21 cellular contexts compared by ENCODE assay signal in the genomic region with DNA sequence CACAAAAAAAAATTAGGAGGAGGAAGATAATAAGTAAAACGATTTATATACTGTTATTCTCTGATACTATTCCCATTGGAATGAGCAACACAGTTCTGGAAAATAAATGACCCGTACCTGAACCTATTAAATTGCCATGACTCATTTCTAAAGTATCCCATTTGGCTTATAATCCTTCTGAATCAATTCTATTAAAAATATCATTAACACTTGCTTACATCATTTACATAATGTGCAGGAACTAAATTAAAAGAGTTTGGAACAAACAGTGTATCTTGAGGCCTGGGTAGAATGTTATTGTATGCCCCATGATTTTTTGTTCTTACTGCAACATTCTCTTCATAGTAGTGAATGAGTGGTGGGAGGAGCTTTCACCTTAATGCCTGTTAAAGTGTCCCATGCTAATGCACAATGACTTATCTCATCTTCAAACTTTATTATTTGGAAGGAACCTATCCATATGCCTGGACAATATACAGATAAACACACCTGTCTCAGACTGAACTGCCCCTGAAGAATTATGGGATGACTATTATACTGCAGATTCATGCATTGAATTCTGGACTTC.
DNase-seq lines count a peak whose midpoint lies in the region; ATAC-seq, FAIRE-seq and TF ChIP-seq lines count a peak whose summit lies in the region.
"Had no signal": no experiment of that assay in that cellular context is flagged by ENCODE, and none has a peak within 500 bp of the region (broad histone marks: within the 10 kb centered on the region; RNA-seq: fewer than 3 reads in every experiment).

No MANE protein-coding gene starts in this region.

- no peaks in the 10 kb centered on the region for H3K36me3 Mint-ChIP-seq in CD4-positive, CD25-positive, alpha-beta regulatory T cell
- H3K36me3 Mint-ChIP-seq: naive thymus-derived CD8-positive, alpha-beta T cell had no signal

- peak overlapping the region in 2 of 3 donors; percentile 11 to 68 for H3K27ac Mint-ChIP-seq in CD4-positive, CD25-positive, alpha-beta regulatory T cell

- ATAC-seq in CD4-positive, CD25-positive, alpha-beta regulatory T cell (ENCODE audit: low read depth in 2 of 2): no peak
- ATAC-seq in RWPE2 (ENCODE audit: low read depth) (peak; percentile 72; the same call in 2 of the 3 replicates), upper lobe of right lung (no peak), GM19324 (IDR thresholded peaks at IDR 0.05; ENCODE audit: low FRiP score, unreplicated experiment) (no peak)
- ATAC-seq: left lobe of liver; naive thymus-derived CD8-positive, alpha-beta T cell had no signal

- no peaks in the 10 kb centered on the region for H3K27me3 ChIP-seq in CD4-positive, CD25-positive, alpha-beta regulatory T cell (ENCODE audit: control insufficient read depth, insufficient read depth, low read length)
- H3K27me3 ChIP-seq in RWPE2 (ENCODE audit: insufficient read depth, poor library complexity, severe bottlenecking) (no peaks in the 10 kb centered on the region), bronchial epithelial cell (ENCODE audit: control insufficient read depth, insufficient read depth, low read length) (no peaks in the 10 kb centered on the region), upper lobe of right lung (no peaks in the 10 kb centered on the region)
- H3K27me3 ChIP-seq: ovary, SJCRH30, tibial artery had no signal

- peak overlapping the region; percentile 9 for H3K27ac ChIP-seq in CD4-positive, CD25-positive, alpha-beta regulatory T cell (ENCODE audit: insufficient read depth, low read length, poor library complexity, severe bottlenecking)
- H3K27ac ChIP-seq in RWPE2 (ENCODE audit: poor library complexity, severe bottlenecking) (no peak overlapping the region), upper lobe of right lung (no peak overlapping the region)
- H3K27ac ChIP-seq: ovary, SJCRH30, tibial artery, WERI-Rb-1 had no signal

- FAIRE-seq in bronchial epithelial cell (lab: Jason Lieb, UNC): no peak
- FAIRE-seq: GM12892, GM19239 had no signal

- in situ Hi-C loops in ACHN (cut with HindIII; ENCODE audit: low pct_ligation_motif_present, low pct_unique_long_range_greater_than_20kb, low sequenced_read_pairs): no loop called here

- DNase-seq in ACHN (peak; percentile 9), RWPE2 (ENCODE audit: low spot score) (no peak), bronchial epithelial cell (ENCODE audit: low read depth) (peak; percentile 60), NCI-H1417 (lab: John Stamatoyannopoulos, UW) (no peak), upper lobe of right lung (no peak)
- DNase-seq in CD4-positive, CD25-positive, alpha-beta regulatory T cell: no peak
- DNase-seq: anterior cingulate cortex; DMS79 treated with DMSO at 0.1 percent for 48 hours; GOT3; head of caudate nucleus; naive thymus-derived CD8-positive, alpha-beta T cell; NCI-H187 treated with DMSO at 0.1 percent for 48 hours; ovary; SJCRH30; stimulated activated naive CD4-positive, alpha-beta T cell treated with Interleukin-2 at 50 U/mL for 16 hours; tibial artery; WERI-Rb-1 had no signal

- no peak overlapping the region for H3K4me3 ChIP-seq in CD4-positive, CD25-positive, alpha-beta regulatory T cell (ENCODE audit: low read depth, low read length)
- H3K4me3 ChIP-seq in RWPE2 (ENCODE audit: severe bottlenecking) (no peak overlapping the region), bronchial epithelial cell (ENCODE audit: low read depth, low read length) (no peak overlapping the region), upper lobe of right lung (no peak overlapping the region)
- H3K4me3 ChIP-seq: ovary, SJCRH30, tibial artery had no signal

- H3K27me3 Mint-ChIP-seq in CD4-positive, CD25-positive, alpha-beta regulatory T cell: no peaks in the 10 kb centered on the region

- H3K4me1 ChIP-seq in CD4-positive, CD25-positive, alpha-beta regulatory T cell (ENCODE audit: control insufficient read depth, insufficient read depth, low read length, poor library complexity, severe bottlenecking): peaks cover 31% of the 10 kb centered on the region
- H3K4me1 ChIP-seq in RWPE2 (ENCODE audit: insufficient read depth, poor library complexity, severe bottlenecking) (peaks cover 9% of the 10 kb centered on the region), upper lobe of right lung (no peaks in the 10 kb centered on the region)
- H3K4me1 ChIP-seq: SJCRH30, tibial artery had no signal

- no peaks in the 10 kb centered on the region for H3K36me3 ChIP-seq in CD4-positive, CD25-positive, alpha-beta regulatory T cell (ENCODE audit: control insufficient read depth, insufficient read depth, low read length)
- H3K36me3 ChIP-seq in RWPE2 (ENCODE audit: low read depth) (no peaks in the 10 kb centered on the region), bronchial epithelial cell (ENCODE audit: control insufficient read depth, insufficient read depth, low read length) (no peaks in the 10 kb centered on the region), upper lobe of right lung (no peaks in the 10 kb centered on the region)
- H3K36me3 ChIP-seq: ovary, SJCRH30, tibial artery, WERI-Rb-1 had no signal

- peaks cover 0 to 5% (median 2%) of the 10 kb centered on the region in 7 donors for H3K9me3 Mint-ChIP-seq in CD4-positive, CD25-positive, alpha-beta regulatory T cell
- H3K9me3 Mint-ChIP-seq: naive thymus-derived CD8-positive, alpha-beta T cell had no signal

- no peak overlapping the region for H3K4me3 Mint-ChIP-seq in CD4-positive, CD25-positive, alpha-beta regulatory T cell
- H3K4me3 Mint-ChIP-seq: naive thymus-derived CD8-positive, alpha-beta T cell had no signal

- H3K9me3 ChIP-seq in CD4-positive, CD25-positive, alpha-beta regulatory T cell (ENCODE audit: control insufficient read depth in 2 of 2, low read length in 2 of 2): no peaks in the 10 kb centered on the region
- H3K9me3 ChIP-seq in RWPE2 (ENCODE audit: severe bottlenecking): no peaks in the 10 kb centered on the region
- no peaks in the 10 kb centered on the region for H3K9me3 ChIP-seq in upper lobe of right lung
- H3K9me3 ChIP-seq: ovary, SJCRH30, tibial artery had no signal

- TF ChIP-seq CTCF in RWPE2 (IDR thresholded peaks at IDR 0.05; ENCODE audit: poor library complexity, severe bottlenecking) (no peak), bronchial epithelial cell (IDR thresholded peaks at IDR 0.05; ENCODE audit: insufficient read depth, low read length, severe bottlenecking) (no peak), upper lobe of right lung (IDR thresholded peaks at IDR 0.05) (no peak)

- peaks cover 9 to 55% (median 36%) of the 10 kb centered on the region in 4 donors for H3K4me1 Mint-ChIP-seq in CD4-positive, CD25-positive, alpha-beta regulatory T cell

- intact Hi-C loops in upper lobe of right lung (cut with DNase I): no loop called here

Comparison
In these comparisons a context has a peak if more than half of its experiments do, and no peak if none do; other contexts are left out.
1. DNase-seq: peak in ACHN (single experiment) and bronchial epithelial cell (single experiment); none in CD4-positive, CD25-positive, alpha-beta regulatory T cell (0 of 3), RWPE2 (single experiment), NCI-H1417 (0 of 3) and upper lobe of right lung (single experiment).